10 cellular contexts compared by ENCODE assay signal in genomic region chr11:12693075-12693473, GRCh38. TPM values are rescaled to one million over a fixed set of nuclear protein-coding genes. Genes with fewer than 3 reads are reported as not detected.
DNase-seq lines count a peak whose midpoint lies in the region; ATAC-seq and TF ChIP-seq lines count a peak whose summit lies in the region.
"Had no signal": no experiment of that assay in that cellular context is flagged by ENCODE, and none has a peak within 500 bp of the region (broad histone marks: within the 10 kb centered on the region; RNA-seq: fewer than 3 reads in every experiment).

No MANE protein-coding gene starts in this region.

- no peak for TF ChIP-seq POLR2A in Peyer's patch (IDR thresholded peaks at IDR 0.05)
- TF ChIP-seq POLR2A in thyroid gland (IDR thresholded peaks at IDR 0.05) = no peak

- no peak for DNase-seq in Peyer's patch
- DNase-seq in colonic mucosa = no peak
- DNase-seq in lung (ENCODE audit: low spot score) = no peak
- no peak for DNase-seq in thyroid gland
- no peak for DNase-seq in stimulated activated naive CD8-positive, alpha-beta T cell treated with anti-CD3 and anti-CD28 coated beads, Interleukin-15, Interleukin-2, amounts not matched to agents 100 U/mL and 50 U/mL, for 24 hours
- DNase-seq in HuH-7 (ENCODE audit: low spot score) = no peak
- no peak for DNase-seq in effector memory CD8-positive, alpha-beta T cell
- DNase-seq: naive B cell had no signal

- no peak overlapping the region for H3K4me3 Mint-ChIP-seq in effector memory CD8-positive, alpha-beta T cell
- H3K4me3 Mint-ChIP-seq: naive B cell; stimulated activated naive CD8-positive, alpha-beta T cell treated with anti-CD3 and anti-CD28 coated beads, Interleukin-15, Interleukin-2, amounts not matched to agents 100 ng/mL and 50 ng/mL, for 24 hours had no signal

- peaks cover 73 to 96% of the 10 kb centered on the region in 2 donors for H3K27me3 Mint-ChIP-seq in effector memory CD8-positive, alpha-beta T cell

- H3K9ac ChIP-seq in colonic mucosa (ENCODE audit: low read depth in 2 of 2, low read length in 2 of 2) = peak overlapping the region in 1 of 2 donors; percentile 86

- H3K4me3 ChIP-seq in Peyer's patch (peak overlapping the region in 1 of 4 donors; percentile 25), colonic mucosa (no peak overlapping the region), lung (no peak overlapping the region), thyroid gland (replicated peaks in 1 of 3) (no peak overlapping the region)

- H3K27ac ChIP-seq in Peyer's patch (peak overlapping the region; percentile 55 to 93 (median 83)), colonic mucosa (peak overlapping the region; percentile 94), lung (ENCODE audit: low read depth in 1 of 2, low read length in 1 of 2) (peak overlapping the region; percentile 90 to 91), thyroid gland (peak overlapping the region; percentile 91 to 95 (median 92))

- no peaks in the 10 kb centered on the region for H3K36me3 ChIP-seq in Peyer's patch
- H3K36me3 ChIP-seq in colonic mucosa = no peaks in the 10 kb centered on the region
- no peaks in the 10 kb centered on the region for H3K36me3 ChIP-seq in lung (ENCODE audit: control insufficient read depth in 2 of 2, insufficient read depth in 2 of 2, low read length in 2 of 2)
- no peaks in the 10 kb centered on the region for H3K36me3 ChIP-seq in thyroid gland

- intact Hi-C loops in colonic mucosa (cut with DNase I) (no loop called here), thyroid gland (cut with DNase I) (loop anchor here (10.0 kb wide), 1 partner anchor 112 kb away; no protein-coding TSS in a partner anchor)

- H3K4me1 ChIP-seq in Peyer's patch (peaks cover 0 to 58% (median 11%) of the 10 kb centered on the region in 4 donors), colonic mucosa (peaks cover 9% of the 10 kb centered on the region), lung (ENCODE audit: control insufficient read depth in 2 of 2, insufficient read depth in 2 of 2, low read length in 2 of 2) (peaks cover 16 to 57% of the 10 kb centered on the region in 2 donors), thyroid gland (peaks cover 81 to 90% of the 10 kb centered on the region in 2 donors)

- H3K36me3 Mint-ChIP-seq in effector memory CD8-positive, alpha-beta T cell (ENCODE audit: insufficient read depth) = no peaks in the 10 kb centered on the region
- H3K36me3 Mint-ChIP-seq: naive B cell had no signal

- H3K9me3 ChIP-seq in Peyer's patch (no peaks in the 10 kb centered on the region), colonic mucosa (no peaks in the 10 kb centered on the region), lung (ENCODE audit: control insufficient read depth in 2 of 2, insufficient read depth in 1 of 2, low read length in 1 of 2) (no peaks in the 10 kb centered on the region), thyroid gland (no peaks in the 10 kb centered on the region)

- no peak for TF ChIP-seq CTCF in Peyer's patch (IDR thresholded peaks at IDR 0.05)
- TF ChIP-seq CTCF in colonic mucosa (IDR thresholded peaks at IDR 0.05) = no peak
- TF ChIP-seq CTCF in lung (IDR thresholded peaks at IDR 0.05; ENCODE audit: control extremely low read depth, extremely low read depth) = no peak
- no peak for TF ChIP-seq CTCF in thyroid gland (IDR thresholded peaks at IDR 0.05)

- WGBS in lung, 2 donors = 60 to 64% methylated on average over 5 of the region's 5 CpGs
- 62% methylated on average over 5 of the region's 5 CpGs for WGBS in thyroid gland, 2 donors

- no peak overlapping the region for H3K27ac Mint-ChIP-seq in effector memory CD8-positive, alpha-beta T cell
- H3K27ac Mint-ChIP-seq: stimulated activated naive CD8-positive, alpha-beta T cell treated with anti-CD3 and anti-CD28 coated beads, Interleukin-15, Interleukin-2, amounts not matched to agents 100 ng/mL and 50 ng/mL, for 24 hours had no signal

- ATAC-seq in lung (ENCODE audit: insufficient read depth, low FRiP score) (no peak), HG03159 (IDR thresholded peaks at IDR 0.05; ENCODE audit: unreplicated experiment) (no peak)
- ATAC-seq in stimulated activated naive CD8-positive, alpha-beta T cell treated with anti-CD3 and anti-CD28 coated beads, Interleukin-15, Interleukin-2, amounts not matched to agents 100 U/mL and 50 U/mL, for 24 hours = no peak
- ATAC-seq in effector memory CD8-positive, alpha-beta T cell (replicated peaks) = no peak

- H3K4me1 Mint-ChIP-seq in effector memory CD8-positive, alpha-beta T cell (ENCODE audit: low read depth in 2 of 2) = peaks cover 2% of the 10 kb centered on the region in 2 donors
- H3K4me1 Mint-ChIP-seq: naive B cell had no signal

- H3K27me3 ChIP-seq in Peyer's patch (no peaks in the 10 kb centered on the region), colonic mucosa (no peaks in the 10 kb centered on the region), lung (ENCODE audit: control insufficient read depth, insufficient read depth) (no peaks in the 10 kb centered on the region), thyroid gland (no peaks in the 10 kb centered on the region)

- H3K9me3 Mint-ChIP-seq in effector memory CD8-positive, alpha-beta T cell = no peaks in the 10 kb centered on the region

RNA-seq across cellular contexts. Expression of gene TEAD1, which starts 18.9 kb away (rescaled TPM):
- total RNA-seq in Peyer's patch = 100 to 1,000 TPM in 1 of 4 donors, 10 to 100 TPM in 3; 34.5 to 125 (median 65.1) TPM
- 10 to 100 TPM; 32.7 to 56.7 TPM for total RNA-seq in colonic mucosa
- 100 to 1,000 TPM in 1 of 2 donors, 10 to 100 TPM in 1; 65.3 to 141 TPM for total RNA-seq in lung
- polyA plus RNA-seq in lung = 10 to 100 TPM in 1 of 2 donors, 1 to 10 TPM in 1; 7.7 to 12.3 TPM
- 100 to 1,000 TPM in 1 of 4 donors, 10 to 100 TPM in 3; 71.5 to 109 (median 88.5) TPM for total RNA-seq in thyroid gland
